8 cellular contexts compared by ENCODE assay signal in the genomic region with DNA sequence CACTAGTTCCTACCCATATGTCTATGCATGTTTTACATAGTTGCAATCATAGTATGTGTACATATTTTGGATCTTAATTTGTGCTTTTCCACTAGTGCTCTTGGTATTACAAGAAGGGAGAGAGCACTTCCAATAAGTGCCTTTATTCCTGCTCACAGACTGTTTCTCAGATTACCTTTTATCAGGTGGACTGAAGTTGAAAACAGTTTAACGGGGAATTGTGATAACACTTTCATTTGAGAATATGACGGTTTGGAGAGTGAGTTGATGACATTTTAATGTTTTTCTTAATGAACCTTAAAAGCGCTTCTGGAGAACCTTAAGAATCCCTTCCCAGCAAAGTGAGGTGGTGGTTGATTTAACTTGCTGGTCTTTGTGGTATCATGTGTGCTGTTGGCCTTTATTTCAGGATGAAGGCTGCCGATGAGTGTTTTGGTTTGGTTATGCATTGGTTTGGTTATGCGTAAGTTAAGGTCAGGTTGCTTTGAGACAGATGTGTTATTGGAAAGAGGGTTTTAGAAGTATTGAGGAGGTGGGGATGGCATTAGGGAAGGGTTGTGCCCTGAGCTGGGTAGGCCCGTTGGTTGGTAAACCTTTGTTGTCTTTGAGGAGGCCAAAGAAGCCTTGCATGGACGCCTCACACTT. TPM values are rescaled to one million over a fixed set of nuclear protein-coding genes. Genes with fewer than 3 reads are reported as not detected.
DNase-seq lines count a peak whose midpoint lies in the region; ATAC-seq and TF ChIP-seq lines count a peak whose summit lies in the region.
"Had no signal": no experiment of that assay in that cellular context is flagged by ENCODE, and none has a peak within 500 bp of the region (broad histone marks: within the 10 kb centered on the region; RNA-seq: fewer than 3 reads in every experiment).

No MANE protein-coding gene starts in this region.

- no peaks in the 10 kb centered on the region for H3K27me3 ChIP-seq in Panc1 (ENCODE audit: control insufficient read depth, insufficient read depth, low read length)

- H3K4me3 ChIP-seq in Panc1 (ENCODE audit: low read depth in 2 of 2, low read length in 2 of 2) (no peak overlapping the region; a peak in 2 of 4 replicates), skin epidermis (peak overlapping the region; percentile 3 to 96 (median 86))

- in situ Hi-C loops in Panc1 (cut with HindIII; ENCODE audit: low pct_unique_long_range_greater_than_20kb, low sequenced_read_pairs) = no loop called here

- CTCF ChIA-PET in Panc1 (lab: Charles Lee) = no interaction called here

- POLR2A ChIA-PET in Panc1 (lab: Charles Lee) = no interaction called here

- no peak for TF ChIP-seq CTCF in Panc1 (IDR thresholded peaks at IDR 0.05)

- H3K36me3 ChIP-seq in Panc1 (ENCODE audit: control insufficient read depth, insufficient read depth, low read length) = no peaks in the 10 kb centered on the region; the same call in 1 of the 2 replicates

- ATAC-seq in GM18505 (IDR thresholded peaks at IDR 0.05; ENCODE audit: unreplicated experiment) (no peak), Panc1 (no peak), HG02981 (IDR thresholded peaks at IDR 0.05; ENCODE audit: unreplicated experiment) (no peak)

- intact Hi-C loops in Panc1 (cut with micrococcal nuclease; ENCODE audit: unreplicated experiment) = no loop called here

- H3K27ac ChIP-seq in Panc1 (ENCODE audit: low read length) = no peak overlapping the region
- H3K27ac ChIP-seq in epithelial cell of prostate = peak overlapping the region; percentile 99
- H3K27ac ChIP-seq in skin epidermis = peak overlapping the region in 10 of 21 experiments; percentile 11 to 100 (median 98)

- peaks cover 26% of the 10 kb centered on the region; the same call in 1 of the 2 replicates for H3K4me1 ChIP-seq in Panc1 (ENCODE audit: control insufficient read depth, insufficient read depth, low read length)

- DNase-seq in Panc1 (ENCODE audit: low read depth, low spot score) (no peak), epithelial cell of prostate (ENCODE audit: low read depth, low spot score) (no peak), T-helper 9 cell (no peak)
- no peak for DNase-seq in NK-92 treated with Interleukin-12 subunit alpha and Interleukin-12 subunit beta, amount 100 ng/mL, for 24 hours (lab: John Stamatoyannopoulos, UW)
- DNase-seq: activated CD8-positive, alpha-beta memory T cell treated with anti-CD3 and anti-CD28 coated beads, Interleukin-2, amount 50 U/mL, for 48 hours had no signal

- TF ChIP-seq POLR2A in GM18505 (IDR thresholded peaks at IDR 0.05; ENCODE audit: borderline replicate concordance, extremely low read depth, insufficient read depth, insufficient read length) = peak; percentile 18

- TSS peak; percentile 34 for BruUV-seq in Panc1 (replicated peaks; lab: Mats Ljungman, UMichigan)

- H3K9me3 ChIP-seq in Panc1 (ENCODE audit: control insufficient read depth, insufficient read depth, low read depth, low read length) = no peaks in the 10 kb centered on the region

RNA-seq across cellular contexts. Expression of a gene that starts 2.8 kb away (rescaled TPM):
- 44.6 TPM for total RNA-seq in Panc1 (2021; ENCODE audit: unreplicated experiment)
- polyA plus RNA-seq in Panc1 (2012; ENCODE audit: insufficient read length) = 14.6 TPM

Comparison
In these comparisons a context has a peak if more than half of its experiments do, and no peak if none do; other contexts are left out.
1. H3K4me3 ChIP-seq: peak in skin epidermis (7 of 7); none in Panc1 (0 of 2).